ENCODE assay signal across 8 cellular contexts in genomic region chr6:41503841-41504525, GRCh38. TPM values are rescaled to one million over a fixed set of nuclear protein-coding genes. Genes with fewer than 3 reads are reported as not detected.
DNase-seq lines count a peak whose midpoint lies in the region; ATAC-seq and TF ChIP-seq lines count a peak whose summit lies in the region.

No MANE protein-coding gene starts in this region.

- peak in 2 of 4 donors; percentile 36 to 40 for ATAC-seq in heart left ventricle
- ATAC-seq in GM21515 (IDR thresholded peaks at IDR 0.05; ENCODE audit: unreplicated experiment) = no peak
- no peak for ATAC-seq in HG03342 (IDR thresholded peaks at IDR 0.05; ENCODE audit: unreplicated experiment)

- intact Hi-C loops in heart left ventricle (cut with DNase I) = no loop called here

- peak overlapping the region in 10 of 12 donors; percentile 45 to 90 (median 60) for H3K27ac ChIP-seq in heart left ventricle
- no peak overlapping the region for H3K27ac ChIP-seq in rectal smooth muscle tissue (ENCODE audit: low read depth, low read length)

- 4 to 6% (median 5%) methylated on average over 40 to 55 of the region's 55 CpGs for WGBS in heart left ventricle, 4 donors

- DNase-seq in stimulated activated CD4-positive, alpha-beta T cell treated with anti-CD3 and anti-CD28 coated beads, Interleukin-12 subunit alpha, Interleukin-12 subunit beta, amount 100 ng/mL, for 4 hours = peak; percentile 16
- DNase-seq in stimulated activated CD4-positive, alpha-beta T cell treated with anti-CD3 and anti-CD28 coated beads, Interleukin-4, amount 100 ng/mL, for 4 hours = no peak
- DNase-seq in T1000 (lab: John Stamatoyannopoulos, UW) = peak; percentile 42
- DNase-seq in heart left ventricle = peak in 1 of 5 donors; percentile 34
- DNase-seq in SK-N-DZ (ENCODE audit: low spot score) = no peak

- peaks cover 0 to 27% (median 17%) of the 10 kb centered on the region in 12 donors for H3K4me1 ChIP-seq in heart left ventricle
- H3K4me1 ChIP-seq in rectal smooth muscle tissue (ENCODE audit: control insufficient read depth, insufficient read depth, low read length) = peaks cover 6% of the 10 kb centered on the region

- TF ChIP-seq CTCF in heart left ventricle (IDR thresholded peaks at IDR 0.05) = no peak

- H3K36me3 ChIP-seq in heart left ventricle (no peaks in the 10 kb centered on the region), rectal smooth muscle tissue (ENCODE audit: control insufficient read depth, insufficient read depth, low read length) (no peaks in the 10 kb centered on the region)

- H3K4me3 ChIP-seq in heart left ventricle (peak overlapping the region in 11 of 12 donors; percentile 3 to 58 (median 45)), rectal smooth muscle tissue (ENCODE audit: low read length) (peak overlapping the region; percentile 45)

- H3K9me3 ChIP-seq in heart left ventricle = no peaks in the 10 kb centered on the region

- H3K27me3 ChIP-seq in heart left ventricle (peaks cover 0 to 47% (median 6%) of the 10 kb centered on the region in 9 donors), rectal smooth muscle tissue (ENCODE audit: control insufficient read depth, insufficient read depth, low read length) (peaks cover 2% of the 10 kb centered on the region)

- H3K9ac ChIP-seq in rectal smooth muscle tissue (ENCODE audit: low read length) = no peak overlapping the region

- TF ChIP-seq POLR2A in heart left ventricle (IDR thresholded peaks at IDR 0.05) = no peak

RNA-seq across cellular contexts. Expression of gene FOXP4, which starts 42.2 kb away (rescaled TPM):
- total RNA-seq in heart left ventricle = 10 to 100 TPM; 11.3 to 22.5 (median 16.0) TPM
- polyA plus RNA-seq in heart left ventricle = 10 to 100 TPM; 10.9 to 17.9 TPM
- 5.3 and 8.4 TPM in 2 replicates for polyA plus RNA-seq in SK-N-DZ (2014; cell fraction: cytosol; rRNA removed)
- 2.2 and 3.9 TPM in 2 replicates for polyA plus RNA-seq in SK-N-DZ (2014; cell fraction: nucleus; rRNA removed)

Comparison
In these comparisons a context has a peak if more than half of its experiments do, and no peak if none do; other contexts are left out.
1. DNase-seq: peak in stimulated activated CD4-positive, alpha-beta T cell treated with anti-CD3 and anti-CD28 coated beads, Interleukin-12 subunit alpha, Interleukin-12 subunit beta, amount 100 ng/mL, for 4 hours (single experiment) and T1000 (single experiment); none in stimulated activated CD4-positive, alpha-beta T cell treated with anti-CD3 and anti-CD28 coated beads, Interleukin-4, amount 100 ng/mL, for 4 hours (0 of 2) and SK-N-DZ (single experiment).